Comparison of ENCODE assay signal across 26 cellular contexts in genomic region chr10:32437334-32437733, GRCh38. TPM values are rescaled to one million over a fixed set of nuclear protein-coding genes. Genes with fewer than 3 reads are reported as not detected.
A peak's percentile ranks its signal among the peaks of the same experiment; 100 is the strongest.
DNase-seq lines count a peak whose midpoint lies in the region; ATAC-seq, FAIRE-seq and TF ChIP-seq lines count a peak whose summit lies in the region.
"Had no signal": no experiment of that assay in that cellular context is flagged by ENCODE, and none has a peak within 500 bp of the region (broad histone marks: within the 10 kb centered on the region; RNA-seq: fewer than 3 reads in every experiment).

No MANE protein-coding gene starts in this region.

- H3K4me3 ChIP-seq in bronchial epithelial cell (ENCODE audit: low read depth, low read length), result no peak overlapping the region

- H3K27me3 ChIP-seq in bronchial epithelial cell (ENCODE audit: control insufficient read depth, insufficient read depth, low read length) (no peaks in the 10 kb centered on the region), foreskin keratinocyte (peaks cover 5% of the 10 kb centered on the region)
- H3K27me3 ChIP-seq: BE2C had no signal

- H3K27me3 Mint-ChIP-seq in HFFc6 (ENCODE audit: insufficient read depth), result peaks cover 5% of the 10 kb centered on the region; the same call in 1 of the 2 replicates

- no peaks in the 10 kb centered on the region; the same call in 1 of the 2 replicates for H3K36me3 Mint-ChIP-seq in HFFc6 (ENCODE audit: low read depth)

- no peak overlapping the region for H3K4me3 Mint-ChIP-seq in HFFc6

- TF ChIP-seq CTCF in HFFc6 (IDR thresholded peaks at IDR 0.05), result no peak
- TF ChIP-seq CTCF in bronchial epithelial cell (IDR thresholded peaks at IDR 0.05; ENCODE audit: insufficient read depth, low read length, severe bottlenecking), result no peak
- TF ChIP-seq CTCF in foreskin keratinocyte (conservative IDR thresholded peaks at IDR 0.05), result no peak

- ATAC-seq in foreskin keratinocyte (peak; percentile 20), GM18868 (IDR thresholded peaks at IDR 0.05; ENCODE audit: unreplicated experiment) (no peak)
- ATAC-seq: Panc1 had no signal

- FAIRE-seq in bronchial epithelial cell (lab: Jason Lieb, UNC), result no peak
- FAIRE-seq: A204.1, GM12892, GM19239 had no signal

- H3K9me3 Mint-ChIP-seq in HFFc6, result no peaks in the 10 kb centered on the region

- no peak overlapping the region; the same call in 1 of the 2 replicates for H3K27ac Mint-ChIP-seq in HFFc6

- H3K36me3 ChIP-seq in bronchial epithelial cell (ENCODE audit: control insufficient read depth, insufficient read depth, low read length), result no peaks in the 10 kb centered on the region
- H3K36me3 ChIP-seq: BE2C had no signal

- peaks cover 9% of the 10 kb centered on the region; the same call in 1 of the 2 replicates for H3K4me1 Mint-ChIP-seq in HFFc6 (ENCODE audit: low read depth)

- DNase-seq in EH (ENCODE audit: low read depth) (peak; percentile 33), HFFc6 (peak; percentile 22), bronchial epithelial cell (ENCODE audit: low read depth) (peak; percentile 42), foreskin keratinocyte (peak; percentile 51 to 75), SW 1271 (lab: John Stamatoyannopoulos, UW) (no peak), middle frontal gyrus (ENCODE audit: extremely low spot score, low spot score) (no peak), NCI-H2107 treated with DMSO at 0.1 percent for 48 hours (lab: John Stamatoyannopoulos, UW; ENCODE audit: unreplicated experiment) (no peak)
- DNase-seq: BE2C; DMS79 treated with DMSO at 0.1 percent for 48 hours; H7; Kasumi-1; MM.1S; NCI-H1092; NCI-H1436 treated with DMSO at 0.1 percent for 48 hours; NCI-H2029; NCI-H226; NCI-H524; NCI-H774; NK-92 treated with Interleukin-12 subunit alpha and Interleukin-12 subunit beta, amount 100 ng/mL, for 24 hours; SIG-M5; SK-N-SH had no signal

- no peak overlapping the region for H3K27ac ChIP-seq in foreskin keratinocyte

- H3K4me1 ChIP-seq in foreskin keratinocyte, result no peaks in the 10 kb centered on the region
- H3K4me1 ChIP-seq: BE2C had no signal

RNA-seq across cellular contexts. Expression of gene CCDC7, which starts 8.6 kb away (rescaled TPM):
- total RNA-seq in HFFc6 (2021; fragmentation: NEBNext Ultra II Directional; extraction: Animal tissue kit (Norgen Biotek cat#: 25700)), result 1 to 10 TPM; 3.1 to 3.9 (median 3.7) TPM
- total RNA-seq in bronchial epithelial cell (1.8 and 2.4 TPM in 2 replicates), foreskin keratinocyte (1.3 and 1.9 TPM in 2 replicates)
- 0.38 and 0.45 TPM in 2 replicates for polyA plus RNA-seq in foreskin keratinocyte

Comparison
In these comparisons a context has a peak if more than half of its experiments do, and no peak if none do; other contexts are left out.
1. DNase-seq: peak in EH (single experiment), HFFc6 (single experiment), bronchial epithelial cell (single experiment) and foreskin keratinocyte (2 of 2); none in SW 1271 (0 of 2), middle frontal gyrus (single experiment) and NCI-H2107 treated with DMSO at 0.1 percent for 48 hours (single experiment).